In the genomic region with DNA sequence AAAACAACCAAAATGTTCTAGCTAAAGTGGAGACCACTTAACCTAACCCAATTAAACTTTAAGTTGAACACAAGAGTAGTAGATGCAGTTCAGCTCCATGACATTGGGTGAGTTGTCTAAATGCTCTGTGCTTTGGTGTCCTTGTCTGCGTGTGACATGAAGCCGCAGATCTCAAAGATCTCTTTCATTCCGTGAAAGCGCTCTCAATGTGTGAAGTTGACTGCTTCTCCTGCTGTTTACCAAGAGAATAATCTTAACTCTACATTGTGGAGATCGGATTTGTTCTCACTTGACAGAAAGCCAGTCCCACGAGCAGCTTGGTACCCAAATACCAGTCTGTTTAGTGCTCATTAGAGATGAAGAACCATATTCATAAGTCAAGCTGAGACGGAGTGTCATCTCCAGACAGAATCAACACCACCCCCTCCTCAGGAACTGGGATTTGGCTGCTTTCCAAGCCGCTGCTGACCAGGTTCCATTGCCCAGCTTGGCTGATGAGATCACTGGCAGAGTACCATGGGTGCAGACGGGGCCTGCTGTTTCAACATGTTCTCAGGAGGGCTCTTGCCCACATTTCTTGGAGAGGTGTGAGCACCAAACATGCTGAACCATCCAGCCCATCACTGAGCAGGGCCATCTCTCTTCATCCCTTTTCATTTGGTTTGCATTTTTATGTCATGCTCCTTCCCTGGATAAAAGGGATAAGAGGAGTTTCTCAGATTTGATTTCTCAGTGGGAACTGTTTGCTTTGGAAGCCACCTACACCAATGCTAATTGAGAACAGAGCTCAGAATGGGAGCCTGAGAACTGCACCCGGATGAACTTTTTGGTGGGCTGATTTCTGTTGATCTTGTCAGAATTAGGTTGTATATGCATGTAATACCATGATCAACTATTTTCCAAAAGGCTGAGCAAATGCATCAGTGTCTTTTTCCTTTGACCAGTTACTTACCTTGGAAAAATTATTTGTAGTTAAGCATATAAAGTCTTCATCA, we compare ENCODE assay signal across 9 cellular contexts.
DNase-seq lines count a peak whose midpoint lies in the region; ATAC-seq, FAIRE-seq and TF ChIP-seq lines count a peak whose summit lies in the region.
"Had no signal": no experiment of that assay in that cellular context is flagged by ENCODE, and none has a peak within 500 bp of the region (broad histone marks: within the 10 kb centered on the region; RNA-seq: fewer than 3 reads in every experiment).

No MANE protein-coding gene starts in this region.

- CTCF ChIA-PET in activated CD8-positive, alpha-beta memory T cell treated with anti-CD3 and anti-CD28 coated beads, Interleukin-2, amount 10 ng/mL, durations not matched to agents 7 days and 5 days (lab: Charles Lee): no interaction called here

- peaks cover 13% of the 10 kb centered on the region for H3K79me2 ChIP-seq in trophoblast cell (ENCODE audit: control insufficient read depth, insufficient read depth, low read length, poor library complexity)

- peak overlapping the region; percentile 26 for H2BK12ac ChIP-seq in trophoblast cell (ENCODE audit: low read length)

- peak overlapping the region; percentile 50 for H3K4me2 ChIP-seq in trophoblast cell (ENCODE audit: low read length)

- FAIRE-seq in HTR-8/SVneo (lab: Jason Lieb, UNC): no peak
- FAIRE-seq: GM18507 had no signal

- H3K4me1 Mint-ChIP-seq in activated CD8-positive, alpha-beta memory T cell treated with anti-CD3 and anti-CD28 coated beads, Interleukin-2, amount 10 ng/mL, durations not matched to agents 7 days and 5 days: peaks cover 13% of the 10 kb centered on the region

- H3K27ac ChIP-seq in trophoblast cell (ENCODE audit: low read depth, low read length): peak overlapping the region; percentile 40

- H2AFZ ChIP-seq in trophoblast cell (ENCODE audit: insufficient read depth, low read length, poor library complexity): peak overlapping the region; percentile 50

- WGBS in trophoblast cell (ENCODE audit: extremely low coverage, insufficient coverage, insufficient read length): no CpG with 5 or more reads among the region's 10 CpGs

- H3K36me3 ChIP-seq in trophoblast cell (ENCODE audit: control insufficient read depth in 1 of 2, insufficient read depth in 2 of 2, low read length in 2 of 2): peaks cover 5 to 27% of the 10 kb centered on the region in 2 experiments

- H3K23ac ChIP-seq in trophoblast cell (ENCODE audit: low read length): no peak overlapping the region

- H3K9me3 ChIP-seq in trophoblast cell (ENCODE audit: insufficient read depth, low read depth, low read length): peaks cover 3% of the 10 kb centered on the region

- peaks cover 2% of the 10 kb centered on the region for H3K9me3 Mint-ChIP-seq in activated CD8-positive, alpha-beta memory T cell treated with anti-CD3 and anti-CD28 coated beads, Interleukin-2, amount 10 ng/mL, durations not matched to agents 7 days and 5 days (ENCODE audit: low read depth)

- H3K27me3 ChIP-seq in trophoblast cell (ENCODE audit: insufficient read depth, low read length): no peaks in the 10 kb centered on the region

- H3K4me3 ChIP-seq in fibroblast of mammary gland (ENCODE audit: control insufficient read depth, low read depth, low read length): peak overlapping the region; percentile 85
- no peak overlapping the region for H3K4me3 ChIP-seq in trophoblast cell (ENCODE audit: low read depth, low read length)

- ATAC-seq in activated CD8-positive, alpha-beta memory T cell treated with anti-CD3 and anti-CD28 coated beads, Interleukin-2, amount 10 ng/mL, durations not matched to agents 7 days and 5 days: no peak

- DNase-seq in DMS 273 treated with DMSO at 0.1 percent for 48 hours (lab: John Stamatoyannopoulos, UW): peak; percentile 63
- peak; percentile 65 for DNase-seq in RPMI7951 (ENCODE audit: low read depth)
- DNase-seq in fibroblast of mammary gland (ENCODE audit: low read depth): peak; percentile 90
- no peak for DNase-seq in trophoblast cell
- no peak for DNase-seq in stimulated activated CD4-positive, alpha-beta T cell treated with anti-CD3 and anti-CD28 coated beads, Interleukin-15, amount 100 ng/mL, for 24 hours
- DNase-seq in activated CD8-positive, alpha-beta memory T cell treated with anti-CD3 and anti-CD28 coated beads, Interleukin-2, amount 10 ng/mL, durations not matched to agents 7 days and 5 days: no peak
- no peak for DNase-seq in HTR-8/SVneo (ENCODE audit: insufficient read length, low spot score)
- no peak for DNase-seq in SIG-M5 (lab: John Stamatoyannopoulos, UW)

- no peak overlapping the region for H2BK120ac ChIP-seq in trophoblast cell (ENCODE audit: insufficient read depth, low read length, poor library complexity)

- no peak overlapping the region for H3K14ac ChIP-seq in trophoblast cell (ENCODE audit: low read length)

- no peaks in the 10 kb centered on the region for H3K36me3 Mint-ChIP-seq in activated CD8-positive, alpha-beta memory T cell treated with anti-CD3 and anti-CD28 coated beads, Interleukin-2, amount 10 ng/mL, durations not matched to agents 7 days and 5 days

- peaks cover 6% of the 10 kb centered on the region for H3K79me1 ChIP-seq in trophoblast cell (ENCODE audit: low read length)

- no peak overlapping the region for H3K27ac Mint-ChIP-seq in activated CD8-positive, alpha-beta memory T cell treated with anti-CD3 and anti-CD28 coated beads, Interleukin-2, amount 10 ng/mL, durations not matched to agents 7 days and 5 days

- peak overlapping the region; percentile 9 for H4K91ac ChIP-seq in trophoblast cell (ENCODE audit: low read depth, low read length)

- no peak for TF ChIP-seq CTCF in fibroblast of mammary gland (conservative IDR thresholded peaks at IDR 0.05; ENCODE audit: control insufficient read depth, insufficient read depth, low read depth, low read length)

- peak overlapping the region; percentile 32 for H4K8ac ChIP-seq in trophoblast cell (ENCODE audit: low read depth, low read length)

- no peak overlapping the region for H3K4me3 Mint-ChIP-seq in activated CD8-positive, alpha-beta memory T cell treated with anti-CD3 and anti-CD28 coated beads, Interleukin-2, amount 10 ng/mL, durations not matched to agents 7 days and 5 days

- H4K12ac ChIP-seq in trophoblast cell (ENCODE audit: low read depth, low read length): no peak overlapping the region

- H3K27me3 Mint-ChIP-seq in activated CD8-positive, alpha-beta memory T cell treated with anti-CD3 and anti-CD28 coated beads, Interleukin-2, amount 10 ng/mL, durations not matched to agents 7 days and 5 days: peaks cover 30% of the 10 kb centered on the region

- peak overlapping the region; percentile 61 for H3K4ac ChIP-seq in trophoblast cell (ENCODE audit: low read depth, low read length)

- peak overlapping the region; percentile 68 for H3K18ac ChIP-seq in trophoblast cell (ENCODE audit: low read length)

- no peak overlapping the region for H2AK5ac ChIP-seq in trophoblast cell (ENCODE audit: low read length)

- no peak overlapping the region for H2BK5ac ChIP-seq in trophoblast cell (ENCODE audit: low read depth, low read length, poor library complexity)

- no peak overlapping the region for H3K9ac ChIP-seq in trophoblast cell (ENCODE audit: low read length)

- H3K4me1 ChIP-seq in trophoblast cell (ENCODE audit: control insufficient read depth in 1 of 2, insufficient read depth in 2 of 2, low read length in 2 of 2): peaks cover 18 to 36% of the 10 kb centered on the region in 2 experiments

Comparison
In these comparisons a context has a peak if more than half of its experiments do, and no peak if none do; other contexts are left out.
1. DNase-seq: peak in DMS 273 treated with DMSO at 0.1 percent for 48 hours (single experiment), RPMI7951 (single experiment) and fibroblast of mammary gland (single experiment); none in trophoblast cell (0 of 2), stimulated activated CD4-positive, alpha-beta T cell treated with anti-CD3 and anti-CD28 coated beads, Interleukin-15, amount 100 ng/mL, for 24 hours (single experiment), activated CD8-positive, alpha-beta memory T cell treated with anti-CD3 and anti-CD28 coated beads, Interleukin-2, amount 10 ng/mL, durations not matched to agents 7 days and 5 days (single experiment), HTR-8/SVneo (single experiment) and SIG-M5 (single experiment).